Comparison of ENCODE assay signal across 9 cellular contexts in the genomic region with DNA sequence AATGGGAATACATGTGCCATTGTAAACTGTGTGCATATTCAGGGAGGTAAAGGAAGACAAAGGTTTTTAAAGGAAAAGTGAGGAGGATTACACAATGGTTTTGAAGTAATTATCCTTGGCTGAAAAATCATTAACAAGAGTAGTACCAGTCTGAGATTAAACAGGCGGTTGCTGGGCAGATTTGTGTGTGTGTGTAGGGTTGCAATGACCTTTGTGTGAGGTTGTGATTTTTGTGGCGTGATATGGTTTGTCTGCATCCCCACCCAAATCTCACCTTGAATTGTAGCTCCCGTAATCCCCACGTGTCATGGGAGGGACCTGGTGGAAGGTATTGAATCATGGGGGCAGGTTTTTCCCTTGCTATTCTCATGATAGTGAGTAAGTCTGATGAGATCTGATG. TPM values are rescaled to one million over a fixed set of nuclear protein-coding genes. Genes with fewer than 3 reads are reported as not detected.
"Had no signal": no experiment of that assay in that cellular context is flagged by ENCODE, and none has a peak within 500 bp of the region (broad histone marks: within the 10 kb centered on the region; RNA-seq: fewer than 3 reads in every experiment).

No MANE protein-coding gene starts in this region.

- H3K4me3 ChIP-seq: GM12878 had no signal

- FAIRE-seq: G401.6, GM12878, GM12891, GM12892, GM18507, GM19239 had no signal

- ATAC-seq: GM12878 had no signal

- DNase-seq: GDM1, GF-D8 had no signal

RNA-seq across cellular contexts. Expression of a gene that starts 7.0 kb away (rescaled TPM):
- total RNA-seq: G401 had no signal
